20 cellular contexts compared by ENCODE assay signal in the genomic region with DNA sequence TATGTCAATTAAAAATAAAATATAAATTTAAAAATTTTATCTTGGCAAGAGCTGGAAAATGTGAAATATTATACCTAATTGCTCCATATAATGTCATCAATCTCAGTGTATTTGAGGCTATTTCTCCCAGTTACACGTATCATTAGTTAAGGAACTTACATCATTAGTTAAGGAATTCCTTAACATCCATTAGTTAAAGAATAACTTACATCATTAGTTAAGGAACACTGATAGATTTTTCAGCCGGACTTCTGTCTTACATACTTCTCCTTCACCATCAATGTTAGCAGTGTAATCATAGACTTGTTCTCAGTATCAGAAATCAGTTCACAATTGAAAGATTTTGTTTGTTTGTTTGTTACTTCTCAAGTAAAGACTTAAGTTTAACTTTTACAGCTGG.
DNase-seq lines count a peak whose midpoint lies in the region; ATAC-seq and TF ChIP-seq lines count a peak whose summit lies in the region.
"Had no signal": no experiment of that assay in that cellular context is flagged by ENCODE, and none has a peak within 500 bp of the region (broad histone marks: within the 10 kb centered on the region; RNA-seq: fewer than 3 reads in every experiment).

No MANE protein-coding gene starts in this region.

- TF ChIP-seq CTCF in epithelial cell of proximal tubule (conservative IDR thresholded peaks at IDR 0.05; ENCODE audit: low read depth, low read length) (no peak), lower lobe of right lung (IDR thresholded peaks at IDR 0.05) (no peak)

- H3K4me3 ChIP-seq in epithelial cell of proximal tubule (ENCODE audit: low read depth, low read length) (no peak overlapping the region), lower lobe of right lung (no peak overlapping the region)
- H3K4me3 ChIP-seq: BLaER1, GM12878 had no signal

- H3K9me3 ChIP-seq in lower lobe of right lung, result no peaks in the 10 kb centered on the region
- H3K9me3 ChIP-seq: BE2C, BLaER1 had no signal

- no peak overlapping the region for H3K27ac ChIP-seq in lower lobe of right lung
- H3K27ac ChIP-seq: BLaER1 had no signal

- ATAC-seq in HG03521 (IDR thresholded peaks at IDR 0.05; ENCODE audit: unreplicated experiment) (no peak), lower lobe of right lung (no peak)
- ATAC-seq: GM12878 had no signal

- H3K27me3 ChIP-seq in lower lobe of right lung (ENCODE audit: low read depth), result no peaks in the 10 kb centered on the region
- H3K27me3 ChIP-seq: BE2C, BLaER1 had no signal

- no peaks in the 10 kb centered on the region for H3K4me1 ChIP-seq in lower lobe of right lung
- H3K4me1 ChIP-seq: BE2C had no signal

- H3K36me3 ChIP-seq in lower lobe of right lung, result no peaks in the 10 kb centered on the region
- H3K36me3 ChIP-seq: BE2C, BLaER1 had no signal

- DNase-seq in epithelial cell of proximal tubule (ENCODE audit: low read depth) (peak; percentile 46), kidney glomerular epithelial cell (lab: John Stamatoyannopoulos, UW) (peak; percentile 55), renal cortical epithelial cell (ENCODE audit: low read depth) (peak; percentile 94), lower lobe of right lung (no peak), islet precursor cell (no peak)
- DNase-seq: 8988T; ACHN; BE2C; C1 segment of cervical spinal cord; Calu3; CD4-positive, alpha-beta memory T cell; CD4-positive, CD25-positive, alpha-beta regulatory T cell; CD8-positive, alpha-beta memory T cell; COR-L47; DND-41; EL; GDM1 had no signal

- intact Hi-C loops in lower lobe of right lung (cut with DNase I), result no loop called here

Comparison
In these comparisons a context has a peak if more than half of its experiments do, and no peak if none do; other contexts are left out.
1. DNase-seq: peak in epithelial cell of proximal tubule (single experiment), kidney glomerular epithelial cell (single experiment) and renal cortical epithelial cell (single experiment); none in lower lobe of right lung (single experiment) and islet precursor cell (single experiment).